ENCODE assay signal across 26 cellular contexts in genomic region chr1:225470210-225470609, GRCh38. TPM values are rescaled to one million over a fixed set of nuclear protein-coding genes. Genes with fewer than 3 reads are reported as not detected.
DNase-seq lines count a peak whose midpoint lies in the region; ATAC-seq, FAIRE-seq and TF ChIP-seq lines count a peak whose summit lies in the region.
"Had no signal": no experiment of that assay in that cellular context is flagged by ENCODE, and none has a peak within 500 bp of the region (broad histone marks: within the 10 kb centered on the region; RNA-seq: fewer than 3 reads in every experiment).

No MANE protein-coding gene starts in this region.

- POLR2A ChIA-PET in SK-N-SH (lab: Yijun Ruan, JAX), result no interaction called here

- FAIRE-seq in kidney (lab: Jason Lieb, UNC), result no peak
- FAIRE-seq: D721Med, GM18507, H54 had no signal

- intact Hi-C loops in kidney (cut with DNase I), result loop anchor here (10.0 kb wide), 1 partner anchor 505 kb away; no protein-coding TSS in a partner anchor

- no peaks in the 10 kb centered on the region for H3K79me2 ChIP-seq in SK-N-SH (ENCODE audit: insufficient read depth)

- peaks cover 39% of the 10 kb centered on the region for H3K4me1 ChIP-seq in CD4-positive, CD25-positive, alpha-beta regulatory T cell (ENCODE audit: control insufficient read depth, insufficient read depth, low read length, poor library complexity, severe bottlenecking)
- H3K4me1 ChIP-seq in kidney (ENCODE audit: control insufficient read depth in 1 of 2, insufficient read depth in 1 of 2, low read depth in 1 of 2, low read length in 2 of 2) (peaks cover 5 to 6% of the 10 kb centered on the region in 2 donors), BE2C (no peaks in the 10 kb centered on the region; the same call in 1 of the 2 replicates), SK-N-SH (ENCODE audit: control insufficient read depth in 1 of 2, insufficient read depth in 2 of 2, low read depth in 1 of 2, low read length in 1 of 2) (peaks cover 0 to 5% of the 10 kb centered on the region in 2 experiments; a peak in 2 of 4 replicates)

- no peaks in the 10 kb centered on the region for H3K9me3 ChIP-seq in CD4-positive, CD25-positive, alpha-beta regulatory T cell (ENCODE audit: control insufficient read depth in 2 of 2, low read length in 2 of 2)
- no peaks in the 10 kb centered on the region for H3K9me3 ChIP-seq in kidney (ENCODE audit: control insufficient read depth in 1 of 2, low read length in 2 of 2)
- no peaks in the 10 kb centered on the region for H3K9me3 ChIP-seq in BE2C
- H3K9me3 ChIP-seq in SK-N-SH, result no peaks in the 10 kb centered on the region
- H3K9me3 ChIP-seq: ascending aorta, heart right ventricle, testis had no signal

- no peak overlapping the region for H3K9ac ChIP-seq in kidney (ENCODE audit: low read length in 2 of 2)
- no peak overlapping the region for H3K9ac ChIP-seq in SK-N-SH

- no peak overlapping the region for H3K4me3 ChIP-seq in CD4-positive, CD25-positive, alpha-beta regulatory T cell (ENCODE audit: low read depth, low read length)
- H3K4me3 ChIP-seq in kidney (ENCODE audit: low read length in 2 of 2) (no peak overlapping the region), BE2C (ENCODE audit: low read depth, low read length) (no peak overlapping the region), SK-N-SH (ENCODE audit: low read depth in 2 of 2, low read length in 1 of 2) (no peak overlapping the region)
- H3K4me3 ChIP-seq: ascending aorta, heart right ventricle, testis had no signal

- WGBS in SK-N-SH (ENCODE audit: low lambda C conversion rate), result 65% methylated on average over 4 of the region's 8 CpGs

- no peak overlapping the region for H3K27ac ChIP-seq in CD4-positive, CD25-positive, alpha-beta regulatory T cell (ENCODE audit: insufficient read depth, low read length, poor library complexity, severe bottlenecking)
- H3K27ac ChIP-seq in kidney (ENCODE audit: low read depth in 2 of 2, low read length in 2 of 2), result no peak overlapping the region
- H3K27ac ChIP-seq in SK-N-SH (ENCODE audit: low read depth in 2 of 2, low read length in 1 of 2), result no peak overlapping the region
- H3K27ac ChIP-seq: 22Rv1, ascending aorta, heart right ventricle, testis had no signal

- no peaks in the 10 kb centered on the region for H3F3A ChIP-seq in SK-N-SH (replicated peaks; ENCODE audit: insufficient read depth)

- H3K27ac Mint-ChIP-seq in CD4-positive, CD25-positive, alpha-beta regulatory T cell, result peak overlapping the region; percentile 15 to 63 (median 31)
- peak overlapping the region; percentile 10 for H3K27ac Mint-ChIP-seq in stimulated activated effector memory CD8-positive, alpha-beta T cell treated with anti-CD3 and anti-CD28 coated beads, Interleukin-12 subunit alpha, Interleukin-12 subunit beta, amount 100 ng/mL, for 72 hours
- H3K27ac Mint-ChIP-seq: activated CD8-positive, alpha-beta T cell treated with anti-CD3 and anti-CD28 coated beads for 36 hours; mesothelial cell of epicardium had no signal

- H3K27me3 ChIP-seq in CD4-positive, CD25-positive, alpha-beta regulatory T cell (ENCODE audit: control insufficient read depth, insufficient read depth, low read length), result no peaks in the 10 kb centered on the region
- H3K27me3 ChIP-seq in BE2C (no peaks in the 10 kb centered on the region), SK-N-SH (ENCODE audit: insufficient read depth) (no peaks in the 10 kb centered on the region)
- H3K27me3 ChIP-seq: ascending aorta, heart right ventricle, testis had no signal

- DNase-seq in DMS 273 (lab: John Stamatoyannopoulos, UW; ENCODE audit: unreplicated experiment) (peak; percentile 69), DMS 273 treated with DMSO at 0.1 percent for 48 hours (lab: John Stamatoyannopoulos, UW) (no peak), kidney (peak; percentile 41), BE2C (no peak), SK-N-SH (no peak)
- DNase-seq in CD4-positive, CD25-positive, alpha-beta regulatory T cell, result no peak
- no peak for DNase-seq in stimulated activated effector memory CD8-positive, alpha-beta T cell treated with anti-CD3 and anti-CD28 coated beads, Interleukin-12 subunit alpha, Interleukin-12 subunit beta, amount 100 ng/mL, for 72 hours (ENCODE audit: low spot score in 2 of 2)
- DNase-seq in central memory CD4-positive, alpha-beta T cell, result no peak
- DNase-seq: activated CD8-positive, alpha-beta T cell treated with anti-CD3 and anti-CD28 coated beads for 36 hours; activated naive CD4-positive, alpha-beta T cell treated with anti-CD3 and anti-CD28 coated beads, Interleukin-2, amount 10 ng/mL, durations not matched to agents 7 days and 5 days; activated T-cell treated with anti-CD3 and anti-CD28 coated beads, Interleukin-2, amount 50 U/mL, for 4 hours; foreskin fibroblast; heart right ventricle; IMR-90; NCI-H1105 treated with DMSO at 0.1 percent for 48 hours; T-helper 9 cell; testis had no signal

- H3K36me3 Mint-ChIP-seq in CD4-positive, CD25-positive, alpha-beta regulatory T cell, result no peaks in the 10 kb centered on the region
- no peaks in the 10 kb centered on the region for H3K36me3 Mint-ChIP-seq in stimulated activated effector memory CD8-positive, alpha-beta T cell treated with anti-CD3 and anti-CD28 coated beads, Interleukin-12 subunit alpha, Interleukin-12 subunit beta, amount 100 ng/mL, for 72 hours
- H3K36me3 Mint-ChIP-seq: mesothelial cell of epicardium had no signal

- no peaks in the 10 kb centered on the region for H3K9me2 ChIP-seq in SK-N-SH

- H3K9me3 Mint-ChIP-seq in CD4-positive, CD25-positive, alpha-beta regulatory T cell, result no peaks in the 10 kb centered on the region
- H3K9me3 Mint-ChIP-seq in stimulated activated effector memory CD8-positive, alpha-beta T cell treated with anti-CD3 and anti-CD28 coated beads, Interleukin-12 subunit alpha, Interleukin-12 subunit beta, amount 100 ng/mL, for 72 hours, result no peaks in the 10 kb centered on the region
- H3K9me3 Mint-ChIP-seq: activated CD8-positive, alpha-beta T cell treated with anti-CD3 and anti-CD28 coated beads for 36 hours; activated T-cell treated with anti-CD3 and anti-CD28 coated beads, Interleukin-2, amount 50 U/mL, for 4 hours; central memory CD8-positive, alpha-beta T cell; mesothelial cell of epicardium; nephron had no signal

- no peak overlapping the region for H2AFZ ChIP-seq in SK-N-SH (ENCODE audit: low read depth)

- TF ChIP-seq EP300 in SK-N-SH (IDR thresholded peaks at IDR 0.05; ENCODE audit: borderline replicate concordance in 1 of 2, low read depth in 1 of 2, low read length in 1 of 2), result no peak

- H3K4me1 Mint-ChIP-seq in CD4-positive, CD25-positive, alpha-beta regulatory T cell, result peaks cover 17 to 60% (median 41%) of the 10 kb centered on the region in 4 donors
- H3K4me1 Mint-ChIP-seq in stimulated activated effector memory CD8-positive, alpha-beta T cell treated with anti-CD3 and anti-CD28 coated beads, Interleukin-12 subunit alpha, Interleukin-12 subunit beta, amount 100 ng/mL, for 72 hours, result peaks cover 53% of the 10 kb centered on the region

- H3K27me3 Mint-ChIP-seq in CD4-positive, CD25-positive, alpha-beta regulatory T cell, result peaks cover 5% of the 10 kb centered on the region
- H3K27me3 Mint-ChIP-seq: activated CD8-positive, alpha-beta T cell treated with anti-CD3 and anti-CD28 coated beads for 36 hours; activated naive CD4-positive, alpha-beta T cell treated with anti-CD3 and anti-CD28 coated beads, Interleukin-2, amount 10 ng/mL, durations not matched to agents 7 days and 5 days; central memory CD8-positive, alpha-beta T cell had no signal

- no peaks in the 10 kb centered on the region for H3K36me3 ChIP-seq in CD4-positive, CD25-positive, alpha-beta regulatory T cell (ENCODE audit: control insufficient read depth, insufficient read depth, low read length)
- no peaks in the 10 kb centered on the region for H3K36me3 ChIP-seq in kidney (ENCODE audit: control insufficient read depth in 1 of 2, insufficient read depth in 2 of 2, low read length in 2 of 2)
- no peaks in the 10 kb centered on the region for H3K36me3 ChIP-seq in BE2C
- H3K36me3 ChIP-seq in SK-N-SH (replicated peaks in 1 of 2; ENCODE audit: control insufficient read depth in 1 of 2, insufficient read depth in 2 of 2, low read length in 1 of 2), result no peaks in the 10 kb centered on the region
- H3K36me3 ChIP-seq: ascending aorta, heart right ventricle had no signal

- H3K4me3 Mint-ChIP-seq in CD4-positive, CD25-positive, alpha-beta regulatory T cell, result no peak overlapping the region
- H3K4me3 Mint-ChIP-seq in stimulated activated effector memory CD8-positive, alpha-beta T cell treated with anti-CD3 and anti-CD28 coated beads, Interleukin-12 subunit alpha, Interleukin-12 subunit beta, amount 100 ng/mL, for 72 hours, result no peak overlapping the region
- H3K4me3 Mint-ChIP-seq: activated CD8-positive, alpha-beta T cell treated with anti-CD3 and anti-CD28 coated beads for 36 hours; activated naive CD4-positive, alpha-beta T cell treated with anti-CD3 and anti-CD28 coated beads, Interleukin-2, amount 10 ng/mL, durations not matched to agents 7 days and 5 days; activated T-cell treated with anti-CD3 and anti-CD28 coated beads, Interleukin-2, amount 50 U/mL, for 4 hours; central memory CD8-positive, alpha-beta T cell; mesothelial cell of epicardium; nephron had no signal

- H4K20me1 ChIP-seq in SK-N-SH (ENCODE audit: insufficient read depth), result no peaks in the 10 kb centered on the region

- TF ChIP-seq CTCF in kidney (IDR thresholded peaks at IDR 0.05; ENCODE audit: borderline replicate concordance, extremely low read depth, insufficient read depth), result no peak
- no peak for TF ChIP-seq CTCF in BE2C (IDR thresholded peaks at IDR 0.05; ENCODE audit: low read depth, low read length)
- TF ChIP-seq CTCF in SK-N-SH (IDR thresholded peaks at IDR 0.05), result no peak

- CTCF ChIA-PET in SK-N-SH (lab: Yijun Ruan, JAX), result interaction anchor here (0.9 to 7.3 kb wide), 4 partner anchors 9 to 504 kb away, joined by 3 to 130 read pairs (median 4); no protein-coding TSS in a partner anchor

- ATAC-seq in CD4-positive, CD25-positive, alpha-beta regulatory T cell (ENCODE audit: low read depth in 2 of 2), result no peak
- no peak for ATAC-seq in stimulated activated effector memory CD8-positive, alpha-beta T cell treated with anti-CD3 and anti-CD28 coated beads, Interleukin-12 subunit alpha, Interleukin-12 subunit beta, amount 100 ng/mL, for 72 hours
- ATAC-seq: activated CD8-positive, alpha-beta T cell treated with anti-CD3 and anti-CD28 coated beads for 36 hours; activated T-cell treated with anti-CD3 and anti-CD28 coated beads, Interleukin-2, amount 50 U/mL, for 4 hours; heart right ventricle; SK-N-SH treated with all-trans-retinoic acid at 6 μM for 48 hours had no signal

- TF ChIP-seq RAD21 in SK-N-SH (IDR thresholded peaks at IDR 0.05; ENCODE audit: low read length), result no peak

- H3K4me2 ChIP-seq in SK-N-SH, result no peak overlapping the region

TF ChIP-seq in SK-N-SH, 30 proteins besides CTCF, POLR2A, EP300 and RAD21 (continues in another document):
- no peak for TF ChIP-seq YY1 (IDR thresholded peaks at IDR 0.05; ENCODE audit: low read depth)

RNA-seq across cellular contexts. Expression of gene LBR, which starts 42.4 kb away (rescaled TPM):
- 140 TPM for total RNA-seq in CD4-positive, CD25-positive, alpha-beta regulatory T cell
- polyA plus RNA-seq in CD4-positive, CD25-positive, alpha-beta regulatory T cell, result 100 to 1,000 TPM; 123 to 175 (median 145) TPM
- 80.2 TPM for total RNA-seq in kidney
- polyA plus RNA-seq in kidney (ENCODE audit: insufficient read depth, low read depth, low replicate concordance) (13.1 TPM), SK-N-SH (2012; rRNA removed) (10.6 and 11.7 TPM in 2 replicates)
- polyA plus RNA-seq in BE2C (2012; ENCODE audit: insufficient read depth, insufficient read length, low read depth), result 34.2 TPM
- polyA plus RNA-seq in SK-N-SH (2012; cell fraction: cytosol; rRNA removed), result 10.0 and 10.7 TPM in 2 replicates
- polyA plus RNA-seq in SK-N-SH (2012; cell fraction: nucleus; rRNA removed), result 19.0 and 22.4 TPM in 2 replicates

Comparison
In these comparisons a context has a peak if more than half of its experiments do, and no peak if none do; other contexts are left out.
1. DNase-seq: peak in DMS 273 (single experiment) and kidney (single experiment); none in DMS 273 treated with DMSO at 0.1 percent for 48 hours (single experiment), CD4-positive, CD25-positive, alpha-beta regulatory T cell (0 of 3), stimulated activated effector memory CD8-positive, alpha-beta T cell treated with anti-CD3 and anti-CD28 coated beads, Interleukin-12 subunit alpha, Interleukin-12 subunit beta, amount 100 ng/mL, for 72 hours (0 of 2), BE2C (single experiment), SK-N-SH (single experiment) and central memory CD4-positive, alpha-beta T cell (single experiment).